6 cellular contexts compared by ENCODE assay signal in the genomic region with DNA sequence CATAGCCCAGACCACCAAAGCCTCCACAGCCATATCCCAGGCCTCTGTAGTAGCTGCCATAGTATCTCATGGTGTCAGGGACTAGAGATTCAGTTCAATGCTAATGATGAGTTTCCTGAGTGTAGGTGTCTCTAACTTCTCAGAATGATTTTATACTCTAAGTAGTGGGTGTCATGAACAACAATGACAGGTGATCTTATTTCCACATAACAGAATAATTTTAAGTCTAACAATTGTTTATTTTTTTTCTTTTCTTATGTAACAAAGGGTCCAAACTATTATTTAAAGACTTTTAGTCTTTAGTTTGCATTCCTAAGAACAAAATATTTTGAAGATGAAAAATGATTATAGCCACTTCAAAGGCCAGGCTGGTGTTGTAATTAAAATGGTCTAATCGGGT.
"Had no signal": no experiment of that assay in that cellular context is flagged by ENCODE, and none has a peak within 500 bp of the region (broad histone marks: within the 10 kb centered on the region; RNA-seq: fewer than 3 reads in every experiment).

Gene KRTAP19-6 (minus strand): TSS at position 101 of the 400 bp plus-strand sequence. CDS start 31 bp downstream, at position 70.

- FAIRE-seq: G401.6, GM12878, GM12891, GM12892, GM18507, GM19239 had no signal

- ATAC-seq: GM12878 had no signal
